Comparison of ENCODE assay signal across 18 cellular contexts in the genomic region with DNA sequence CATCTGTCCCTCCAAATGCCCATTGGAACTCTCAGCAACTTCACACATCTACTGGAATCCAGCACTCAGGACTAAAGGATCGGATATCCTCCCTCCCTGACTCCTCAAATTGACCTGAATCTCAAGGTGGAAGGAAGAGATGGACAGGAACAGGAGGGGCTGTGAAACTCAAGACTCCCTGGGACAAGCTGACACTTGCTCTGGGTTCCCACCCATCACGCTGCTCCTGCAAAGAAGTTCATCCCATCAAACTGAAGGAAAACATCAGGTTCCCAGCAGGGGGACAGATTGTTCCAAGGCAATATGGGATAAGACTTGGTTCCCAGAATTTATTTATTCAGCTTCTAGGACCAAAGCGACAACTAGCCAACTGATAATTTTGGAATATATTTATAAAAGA. TPM values are rescaled to one million over a fixed set of nuclear protein-coding genes. Genes with fewer than 3 reads are reported as not detected.
A peak's percentile ranks its signal among the peaks of the same experiment; 100 is the strongest.
DNase-seq lines count a peak whose midpoint lies in the region; TF ChIP-seq lines count a peak whose summit lies in the region.
"Had no signal": no experiment of that assay in that cellular context is flagged by ENCODE, and none has a peak within 500 bp of the region (broad histone marks: within the 10 kb centered on the region; RNA-seq: fewer than 3 reads in every experiment).

No MANE protein-coding gene starts in this region.

- peak overlapping the region; percentile 65 for H3K27ac Mint-ChIP-seq in nephron progenitor cell
- no peak overlapping the region for H3K27ac Mint-ChIP-seq in activated naive CD4-positive, alpha-beta T cell treated with anti-CD3 and anti-CD28 coated beads, Interleukin-2, amount 10 ng/mL, durations not matched to agents 7 days and 5 days

- no peaks in the 10 kb centered on the region for H3K9me3 ChIP-seq in SJCRH30 (replicated peaks)
- H3K9me3 ChIP-seq: SJSA1 had no signal

- H3K36me3 Mint-ChIP-seq in nephron progenitor cell (ENCODE audit: low read depth): peaks cover 26% of the 10 kb centered on the region
- H3K36me3 Mint-ChIP-seq in activated naive CD4-positive, alpha-beta T cell treated with anti-CD3 and anti-CD28 coated beads, Interleukin-2, amount 10 ng/mL, durations not matched to agents 7 days and 5 days: peaks cover 9% of the 10 kb centered on the region

- peaks cover 44% of the 10 kb centered on the region for H3K4me1 Mint-ChIP-seq in nephron progenitor cell
- H3K4me1 Mint-ChIP-seq in activated naive CD4-positive, alpha-beta T cell treated with anti-CD3 and anti-CD28 coated beads, Interleukin-2, amount 10 ng/mL, durations not matched to agents 7 days and 5 days: peaks cover 11% of the 10 kb centered on the region

- peak overlapping the region; percentile 23 for H3K4me3 Mint-ChIP-seq in nephron progenitor cell
- no peak overlapping the region for H3K4me3 Mint-ChIP-seq in activated naive CD4-positive, alpha-beta T cell treated with anti-CD3 and anti-CD28 coated beads, Interleukin-2, amount 10 ng/mL, durations not matched to agents 7 days and 5 days
- H3K4me3 Mint-ChIP-seq: CD4-positive, CD25-positive, alpha-beta regulatory T cell had no signal

- DNase-seq in DMS 273 treated with DMSO at 0.1 percent for 48 hours (lab: John Stamatoyannopoulos, UW) (peak; percentile 44), NCI-H2171 (lab: John Stamatoyannopoulos, UW) (peak; percentile 48), SJCRH30 (peak; percentile 25 to 64), nephron progenitor cell (no peak), medulla oblongata (ENCODE audit: extremely low spot score) (no peak), NCI-H1694 (lab: John Stamatoyannopoulos, UW) (no peak)
- DNase-seq in activated naive CD4-positive, alpha-beta T cell treated with anti-CD3 and anti-CD28 coated beads, Interleukin-2, amount 10 ng/mL, durations not matched to agents 7 days and 5 days: no peak
- DNase-seq: CD4-positive, CD25-positive, alpha-beta regulatory T cell; DND-41; IMR-90; NCI-H1092 treated with DMSO at 0.1 percent for 48 hours; NCI-H1436 treated with DMSO at 0.1 percent for 48 hours; NCI-H2029; NCI-H510A; OCI-M1 had no signal

- peaks cover 1% of the 10 kb centered on the region for H3K9me3 Mint-ChIP-seq in nephron progenitor cell
- no peaks in the 10 kb centered on the region for H3K9me3 Mint-ChIP-seq in activated naive CD4-positive, alpha-beta T cell treated with anti-CD3 and anti-CD28 coated beads, Interleukin-2, amount 10 ng/mL, durations not matched to agents 7 days and 5 days
- H3K9me3 Mint-ChIP-seq: CD4-positive, CD25-positive, alpha-beta regulatory T cell had no signal

- H3K36me3 ChIP-seq in SJCRH30: no peaks in the 10 kb centered on the region
- H3K36me3 ChIP-seq: SJSA1 had no signal

- H3K27ac ChIP-seq in SJCRH30: no peak overlapping the region
- H3K27ac ChIP-seq: KMS-11, SJSA1 had no signal

- H3K27me3 Mint-ChIP-seq in nephron progenitor cell (ENCODE audit: low read depth, poor library complexity): peaks cover 3% of the 10 kb centered on the region
- peaks cover 15% of the 10 kb centered on the region for H3K27me3 Mint-ChIP-seq in activated naive CD4-positive, alpha-beta T cell treated with anti-CD3 and anti-CD28 coated beads, Interleukin-2, amount 10 ng/mL, durations not matched to agents 7 days and 5 days
- H3K27me3 Mint-ChIP-seq: CD4-positive, CD25-positive, alpha-beta regulatory T cell had no signal

- CTCF ChIA-PET in activated naive CD4-positive, alpha-beta T cell treated with anti-CD3 and anti-CD28 coated beads, Interleukin-2, amount 10 ng/mL, durations not matched to agents 7 days and 5 days (lab: Charles Lee): no interaction called here

- H3K4me3 ChIP-seq in SJCRH30: no peak overlapping the region
- H3K4me3 ChIP-seq: GM12878, SJSA1 had no signal

- no peaks in the 10 kb centered on the region for H3K27me3 ChIP-seq in SJCRH30
- H3K27me3 ChIP-seq: SJSA1 had no signal

- TF ChIP-seq CTCF in nephron progenitor cell (IDR thresholded peaks at IDR 0.05): no peak

- H3K4me1 ChIP-seq in SJCRH30: no peaks in the 10 kb centered on the region; the same call in 1 of the 2 replicates

RNA-seq across cellular contexts. Expression of gene TIAM1, which starts 30.4 kb away (rescaled TPM):
- 6.0 and 9.5 TPM in 2 replicates for total RNA-seq in SJCRH30 (2014; rRNA removed; shearing (Covaris generic))

Comparison
In these comparisons a context has a peak if more than half of its experiments do, and no peak if none do; other contexts are left out.
1. DNase-seq: peak in DMS 273 treated with DMSO at 0.1 percent for 48 hours (single experiment), NCI-H2171 (single experiment) and SJCRH30 (2 of 2); none in nephron progenitor cell (single experiment), medulla oblongata (single experiment), activated naive CD4-positive, alpha-beta T cell treated with anti-CD3 and anti-CD28 coated beads, Interleukin-2, amount 10 ng/mL, durations not matched to agents 7 days and 5 days (single experiment) and NCI-H1694 (single experiment).